Comparison of ENCODE assay signal across 8 cellular contexts in genomic region chr7:6705959-6706665, GRCh38. TPM values are rescaled to one million over a fixed set of nuclear protein-coding genes. Genes with fewer than 3 reads are reported as not detected.
DNase-seq lines count a peak whose midpoint lies in the region; ATAC-seq and TF ChIP-seq lines count a peak whose summit lies in the region.

No MANE protein-coding gene starts in this region.

- H3K4me1 Mint-ChIP-seq in T-helper 17 cell: peaks cover 35% of the 10 kb centered on the region

- peak overlapping the region; percentile 90 for H3K4me3 Mint-ChIP-seq in T-helper 17 cell

- peak overlapping the region; percentile 87 for H3K27ac Mint-ChIP-seq in T-helper 17 cell

- ATAC-seq in GM19397 (IDR thresholded peaks at IDR 0.05; ENCODE audit: unreplicated experiment) (peak; percentile 35), HG03457 (IDR thresholded peaks at IDR 0.05; ENCODE audit: unreplicated experiment) (peak; percentile 30), T-helper 17 cell (peak; percentile 39), left colon (peak; percentile 53)

- intact Hi-C loops in left colon (cut with DNase I, micrococcal nuclease): no loop called here

- H3K9me3 ChIP-seq in T-helper 17 cell (ENCODE audit: control insufficient read depth, low read length, poor library complexity, severe bottlenecking): peaks cover 1% of the 10 kb centered on the region

- peak overlapping the region; percentile 87 to 92 for H3K4me3 ChIP-seq in cardiac fibroblast (replicated peaks in 1 of 2; ENCODE audit: low read depth in 2 of 2, low read length in 2 of 2)

- peak; percentile 21 for DNase-seq in CD1c-positive myeloid dendritic cell (ENCODE audit: extremely low spot score)
- peak; percentile 12 to 19 (median 17) for DNase-seq in T-helper 17 cell
- peak; percentile 41 to 42 for DNase-seq in cardiac fibroblast (ENCODE audit: low read depth in 2 of 2)
- peak in 1 of 2 donors; percentile 46 for DNase-seq in left colon
- DNase-seq in stimulated activated CD4-positive, alpha-beta T cell treated with anti-CD3 and anti-CD28 coated beads, Interleukin-4, amount 100 ng/mL, for 48 hours (ENCODE audit: low read depth in 2 of 2): peak; percentile 8 to 9
- DNase-seq in amniotic stem cell (lab: John Stamatoyannopoulos, UW): no peak

- peaks cover 15% of the 10 kb centered on the region for H3K36me3 Mint-ChIP-seq in T-helper 17 cell (ENCODE audit: low read depth)

- TF ChIP-seq CTCF in cardiac fibroblast (IDR thresholded peaks at IDR 0.05; ENCODE audit: low read depth, low read length): no peak

- peaks cover 8% of the 10 kb centered on the region for H3K27me3 Mint-ChIP-seq in T-helper 17 cell

RNA-seq across cellular contexts. Expression of gene ZNF12, which starts 0.6 kb away (rescaled TPM):
- 10 to 100 TPM; 26.1 to 26.5 TPM for total RNA-seq in T-helper 17 cell
- total RNA-seq in left colon: 10 to 100 TPM; 19.7 to 21.8 TPM

RNA-seq across cellular contexts. Expression of gene RSPH10B2, which starts 47.8 kb away (rescaled TPM):
- total RNA-seq in T-helper 17 cell (under 1 TPM in 1 of 2 donors, not detected in 1; 0.50 TPM), left colon (under 1 TPM in 1 of 2 donors, not detected in 1; 0.39 TPM)
